ENCODE assay signal across 8 cellular contexts in the genomic region with DNA sequence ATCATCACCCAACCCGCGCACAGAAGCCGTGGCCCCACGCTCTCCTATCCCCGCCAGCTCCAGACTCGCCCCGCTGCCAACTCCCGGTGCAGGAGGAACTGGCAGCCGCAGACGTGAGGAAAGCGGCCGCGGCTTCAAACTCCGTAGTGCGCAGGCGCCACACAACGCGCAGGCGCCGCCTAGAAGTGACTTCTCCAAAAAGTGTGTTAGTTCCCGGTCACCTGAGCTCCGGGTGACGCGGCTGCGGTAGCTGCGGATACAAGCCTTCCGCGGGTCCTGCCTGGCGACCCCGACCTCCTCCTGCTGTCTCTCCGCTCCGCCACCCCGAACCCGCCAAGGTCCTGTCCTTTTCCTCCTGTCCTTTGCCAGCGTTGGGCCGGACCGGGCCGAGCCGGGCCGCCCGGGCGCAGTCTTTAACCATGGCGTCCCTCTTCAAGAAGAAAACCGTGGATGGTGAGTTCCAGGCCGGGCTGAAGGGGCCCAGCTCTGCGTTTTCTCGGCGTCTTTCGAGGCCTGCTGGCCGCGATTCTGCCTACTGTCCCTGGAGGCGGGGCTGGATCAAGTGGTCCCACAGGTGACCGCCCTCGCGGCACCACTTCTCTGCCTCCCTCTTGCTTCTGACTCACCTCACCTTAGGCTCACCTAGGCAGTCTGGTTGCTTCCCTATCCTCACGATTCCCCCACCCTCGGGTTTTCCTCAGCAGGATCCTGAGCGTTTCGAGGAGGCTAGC. TPM values are rescaled to one million over a fixed set of nuclear protein-coding genes. Genes with fewer than 3 reads are reported as not detected.
DNase-seq lines count a peak whose midpoint lies in the region; ATAC-seq, FAIRE-seq and TF ChIP-seq lines count a peak whose summit lies in the region.

A gene with protein sequence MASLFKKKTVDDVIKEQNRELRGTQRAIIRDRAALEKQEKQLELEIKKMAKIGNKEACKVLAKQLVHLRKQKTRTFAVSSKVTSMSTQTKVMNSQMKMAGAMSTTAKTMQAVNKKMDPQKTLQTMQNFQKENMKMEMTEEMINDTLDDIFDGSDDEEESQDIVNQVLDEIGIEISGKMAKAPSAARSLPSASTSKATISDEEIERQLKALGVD (plus strand): TSS at position 206 of the 731 bp plus-strand sequence. CDS start 214 bp downstream, at position 420.

- H3K79me2 ChIP-seq in DOHH2 (ENCODE audit: control insufficient read depth, low read length) (peaks cover 51% of the 10 kb centered on the region), GM23248 (ENCODE audit: insufficient read depth) (peaks cover 51% of the 10 kb centered on the region), Karpas-422 (ENCODE audit: low read length) (peaks cover 3% of the 10 kb centered on the region; the same call in 1 of the 2 replicates)

- H3K4me1 Mint-ChIP-seq in activated T-cell treated with anti-CD3 and anti-CD28 coated beads, Interleukin-2, amount 50 U/mL, for 72 hours (ENCODE audit: low read depth) = peaks cover 29% of the 10 kb centered on the region

- H3K4me3 ChIP-seq in DOHH2 (ENCODE audit: low read length) = peak within 1 kb of the TSS; percentile 98
- H3K4me3 ChIP-seq in GM23248 = peak within 1 kb of the TSS; percentile 94
- H3K4me3 ChIP-seq in Karpas-422 (ENCODE audit: low read length) = peak within 1 kb of the TSS; percentile 86
- peak within 1 kb of the TSS; percentile 77 to 98 (median 95) for H3K4me3 ChIP-seq in esophagus muscularis mucosa
- H3K4me3 ChIP-seq in muscle layer of duodenum (ENCODE audit: low read depth in 1 of 2, low read length in 2 of 2) = peak within 1 kb of the TSS; percentile 92 to 93

- ATAC-seq in activated T-cell treated with anti-CD3 and anti-CD28 coated beads, Interleukin-2, amount 50 U/mL, for 72 hours (replicated peaks in 1 of 2) = peak; percentile 94 to 95

- peaks cover 13% of the 10 kb centered on the region for H3K4me1 ChIP-seq in DOHH2 (ENCODE audit: control insufficient read depth, low read length)
- H3K4me1 ChIP-seq in GM23248 (ENCODE audit: insufficient read depth) = peaks cover 32% of the 10 kb centered on the region
- peaks cover 20% of the 10 kb centered on the region for H3K4me1 ChIP-seq in Karpas-422 (ENCODE audit: low read length)
- peaks cover 10 to 50% (median 38%) of the 10 kb centered on the region in 4 donors for H3K4me1 ChIP-seq in esophagus muscularis mucosa
- peaks cover 8 to 19% of the 10 kb centered on the region in 2 donors for H3K4me1 ChIP-seq in muscle layer of duodenum (ENCODE audit: control insufficient read depth in 1 of 2, insufficient read depth in 2 of 2, low read length in 2 of 2)

- peak within 1 kb of the TSS; percentile 99 for H3K4me3 Mint-ChIP-seq in activated T-cell treated with anti-CD3 and anti-CD28 coated beads, Interleukin-2, amount 50 U/mL, for 72 hours

- in situ Hi-C loops in GM23248 (cut with MboI) = no loop called here

- no peaks in the 10 kb centered on the region for H3K9me3 ChIP-seq in DOHH2 (ENCODE audit: control insufficient read depth, insufficient read depth, low read length)
- no peaks in the 10 kb centered on the region for H3K9me3 ChIP-seq in GM23248 (ENCODE audit: low read depth)
- no peaks in the 10 kb centered on the region for H3K9me3 ChIP-seq in Karpas-422 (ENCODE audit: low read length)
- H3K9me3 ChIP-seq in esophagus muscularis mucosa = no peaks in the 10 kb centered on the region
- no peaks in the 10 kb centered on the region for H3K9me3 ChIP-seq in muscle layer of duodenum (ENCODE audit: control insufficient read depth in 1 of 2, low read length in 2 of 2)

- peaks cover 1 to 2% of the 10 kb centered on the region in 2 donors for H3K9me3 Mint-ChIP-seq in activated T-cell treated with anti-CD3 and anti-CD28 coated beads, Interleukin-2, amount 50 U/mL, for 72 hours

- peak within 1 kb of the TSS; percentile 94 for H3K4me2 ChIP-seq in DOHH2 (ENCODE audit: low read length)
- H3K4me2 ChIP-seq in GM23248 (ENCODE audit: unreplicated experiment) = peak within 1 kb of the TSS; percentile 95
- peak within 1 kb of the TSS; percentile 89 for H3K4me2 ChIP-seq in Karpas-422 (ENCODE audit: low read depth, low read length, poor library complexity, severe bottlenecking)

- intact Hi-C loops in esophagus muscularis mucosa (cut with DNase I) = no loop called here

- H3K36me3 Mint-ChIP-seq in activated T-cell treated with anti-CD3 and anti-CD28 coated beads, Interleukin-2, amount 50 U/mL, for 72 hours (ENCODE audit: insufficient read depth in 2 of 2) = peaks cover 7 to 9% of the 10 kb centered on the region in 2 donors

- H3K9ac ChIP-seq in GM23248 (peak within 1 kb of the TSS; percentile 92), Karpas-422 (ENCODE audit: low read length) (peak within 1 kb of the TSS; percentile 84)

- peak; percentile 77 for TF ChIP-seq POLR2A in esophagus muscularis mucosa (IDR thresholded peaks at IDR 0.05; ENCODE audit: low read depth)

- H3K9me2 ChIP-seq in DOHH2 (replicated peaks; ENCODE audit: control insufficient read depth, low read length) (no peaks in the 10 kb centered on the region), GM23248 (ENCODE audit: insufficient read depth) (no peaks in the 10 kb centered on the region), Karpas-422 (replicated peaks; ENCODE audit: insufficient read depth, low read length) (no peaks in the 10 kb centered on the region)

- DNase-seq in GM23248 (peak; percentile 95), Karpas-422 (peak; percentile 97), RCC 7860 (ENCODE audit: low spot score) (peak; percentile 72), esophagus muscularis mucosa (ENCODE audit: extremely low spot score) (peak; percentile 97)
- peak; percentile 90 for DNase-seq in activated T-cell treated with anti-CD3 and anti-CD28 coated beads, Interleukin-2, amount 50 U/mL, for 72 hours
- DNase-seq in stimulated activated CD8-positive, alpha-beta memory T cell treated with anti-CD3 and anti-CD28 coated beads, Interleukin-7, amount 100 ng/mL, for 24 hours (ENCODE audit: low read depth) = peak; percentile 80

- no peaks in the 10 kb centered on the region for H3F3A ChIP-seq in DOHH2 (ENCODE audit: control insufficient read depth, insufficient read depth)
- peaks cover 23% of the 10 kb centered on the region for H3F3A ChIP-seq in GM23248 (ENCODE audit: insufficient read depth)

- TF ChIP-seq CTCF in DOHH2 (IDR thresholded peaks at IDR 0.05; ENCODE audit: low read depth, low read length, poor library complexity, severe bottlenecking) (no peak), esophagus muscularis mucosa (IDR thresholded peaks at IDR 0.05) (no peak)

- H3K27ac Mint-ChIP-seq in activated T-cell treated with anti-CD3 and anti-CD28 coated beads, Interleukin-2, amount 50 U/mL, for 72 hours = peak within 1 kb of the TSS; percentile 98

- H3K27me3 ChIP-seq in DOHH2 (ENCODE audit: control insufficient read depth, low read length) (no peaks in the 10 kb centered on the region), GM23248 (replicated peaks; ENCODE audit: insufficient read depth) (no peaks in the 10 kb centered on the region), Karpas-422 (ENCODE audit: low read length) (no peaks in the 10 kb centered on the region), esophagus muscularis mucosa (no peaks in the 10 kb centered on the region), muscle layer of duodenum (ENCODE audit: low read depth, low read length) (no peaks in the 10 kb centered on the region)

- H2AFZ ChIP-seq in GM23248 = peak within 1 kb of the TSS; percentile 99
- peak within 1 kb of the TSS; percentile 92 for H2AFZ ChIP-seq in Karpas-422 (ENCODE audit: low read length)

- no peak for FAIRE-seq in RCC 7860 (lab: Jason Lieb, UNC)

- H3K27me3 Mint-ChIP-seq in activated T-cell treated with anti-CD3 and anti-CD28 coated beads, Interleukin-2, amount 50 U/mL, for 72 hours (ENCODE audit: low read depth) = peaks cover 13% of the 10 kb centered on the region

- 0 to 2% methylated on average over 55 of the region's 59 CpGs for WGBS in GM23248 (ENCODE audit: low coverage in 1 of 2, low lambda C conversion rate in 2 of 2, missing lambda C conversion rate in 2 of 2), 2 experiments
- WGBS in esophagus muscularis mucosa = 0% methylated on average over 6 of the region's 59 CpGs

- H3K27ac ChIP-seq in DOHH2 (ENCODE audit: low read depth, low read length) (peak within 1 kb of the TSS; percentile 22; the same call in 1 of the 2 replicates), GM23248 (peak within 1 kb of the TSS; percentile 84), Karpas-422 (ENCODE audit: low read length) (no peak within 1 kb of the TSS), esophagus muscularis mucosa (replicated peaks in 1 of 4) (peak within 1 kb of the TSS; percentile 91 to 95 (median 93)), muscle layer of duodenum (ENCODE audit: low read length) (peak within 1 kb of the TSS; percentile 91)

- no peak for TF ChIP-seq EP300 in esophagus muscularis mucosa (IDR thresholded peaks at IDR 0.05)

- no peaks in the 10 kb centered on the region for H4K20me1 ChIP-seq in DOHH2 (ENCODE audit: control insufficient read depth, insufficient read depth, low read depth, low read length)
- peaks cover 12% of the 10 kb centered on the region for H4K20me1 ChIP-seq in GM23248 (ENCODE audit: insufficient read depth)
- peaks cover 11% of the 10 kb centered on the region; the same call in 1 of the 2 replicates for H4K20me1 ChIP-seq in Karpas-422 (ENCODE audit: insufficient read depth, low read depth, low read length)

- peaks cover 5% of the 10 kb centered on the region; the same call in 1 of the 2 replicates for H3K36me3 ChIP-seq in DOHH2 (ENCODE audit: control insufficient read depth, low read length)
- H3K36me3 ChIP-seq in GM23248 (ENCODE audit: low read depth) = no peaks in the 10 kb centered on the region
- H3K36me3 ChIP-seq in Karpas-422 (ENCODE audit: insufficient read depth, low read length) = no peaks in the 10 kb centered on the region
- no peaks in the 10 kb centered on the region for H3K36me3 ChIP-seq in esophagus muscularis mucosa
- peaks cover 0 to 10% of the 10 kb centered on the region in 2 donors for H3K36me3 ChIP-seq in muscle layer of duodenum (ENCODE audit: control insufficient read depth in 1 of 2, insufficient read depth in 2 of 2, low read length in 2 of 2)

RNA-seq across cellular contexts. Expression of the gene that starts here (rescaled TPM):
- 53.1 and 59.3 TPM in 2 replicates for total RNA-seq in GM23248 (2014; rRNA removed; shearing (Covaris generic))
- 124 and 137 TPM in 2 replicates for polyA plus RNA-seq in GM23248 (2016; fragmentation: Nextera tagmentation; extraction: Ambion mirVana)
- 10.1 and 23.0 TPM in 2 replicates for total RNA-seq in Karpas-422 (2014; rRNA removed; shearing (Covaris generic); ENCODE audit: low replicate concordance)
- 10 to 100 TPM; 22.5 to 25.4 TPM for total RNA-seq in activated T-cell treated with anti-CD3 and anti-CD28 coated beads, Interleukin-2, amount 50 U/mL, for 72 hours
- total RNA-seq in esophagus muscularis mucosa = 10 to 100 TPM; 32.6 to 50.1 (median 44.9) TPM
